ENCODE assay signal across 8 cellular contexts in the genomic region with DNA sequence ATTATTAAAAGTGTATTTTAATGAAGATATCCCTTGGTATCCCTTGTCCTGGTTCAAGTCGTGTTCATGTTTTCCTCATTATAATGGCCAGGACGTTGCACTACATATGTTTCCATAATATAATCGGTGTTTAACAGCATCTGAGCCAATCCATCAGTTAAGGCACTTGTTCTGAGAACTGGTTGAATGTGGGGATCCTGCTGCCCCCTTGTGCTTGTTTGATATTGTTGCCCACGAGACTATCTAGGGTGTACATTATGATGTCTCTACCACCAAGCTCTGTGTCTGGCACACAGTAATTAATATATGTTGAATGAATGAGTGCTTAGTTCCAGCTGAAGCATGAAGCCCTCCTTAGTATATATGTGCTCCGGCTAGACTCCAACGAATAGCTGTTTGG.
DNase-seq lines count a peak whose midpoint lies in the region; ATAC-seq and TF ChIP-seq lines count a peak whose summit lies in the region.

No MANE protein-coding gene starts in this region.

- H3K9me3 ChIP-seq in esophagus squamous epithelium (no peaks in the 10 kb centered on the region), gastrocnemius medialis (no peaks in the 10 kb centered on the region)

- intact Hi-C loops in esophagus squamous epithelium (cut with DNase I) (no loop called here), gastrocnemius medialis (cut with DNase I; ENCODE audit: low total_unique reads) (no loop called here)

- 35 to 39% methylated on average over 6 of the region's 6 CpGs for WGBS in esophagus squamous epithelium, 2 donors

- peak; percentile 15 to 62 (median 26) for TF ChIP-seq CTCF in esophagus squamous epithelium (IDR thresholded peaks at IDR 0.05)
- peak in 4 of 5 experiments; percentile 15 to 52 (median 30) for TF ChIP-seq CTCF in gastrocnemius medialis (IDR thresholded peaks at IDR 0.05 in 4 of 5, conservative IDR thresholded peaks at IDR 0.05 in 1 of 5)

- no peak overlapping the region for H3K4me3 ChIP-seq in esophagus squamous epithelium
- H3K4me3 ChIP-seq in gastrocnemius medialis: no peak overlapping the region

- TF ChIP-seq POLR2A in esophagus squamous epithelium (IDR thresholded peaks at IDR 0.05): no peak
- no peak for TF ChIP-seq POLR2A in gastrocnemius medialis (IDR thresholded peaks at IDR 0.05)

- H3K27ac ChIP-seq in esophagus squamous epithelium (no peak overlapping the region), gastrocnemius medialis (no peak overlapping the region)

- H3K27me3 ChIP-seq in esophagus squamous epithelium (peaks cover 0 to 5% (median 0%) of the 10 kb centered on the region in 4 donors), gastrocnemius medialis (no peaks in the 10 kb centered on the region)

- no peaks in the 10 kb centered on the region for H3K4me1 ChIP-seq in esophagus squamous epithelium
- no peaks in the 10 kb centered on the region for H3K4me1 ChIP-seq in gastrocnemius medialis

- H3K36me3 ChIP-seq in esophagus squamous epithelium (no peaks in the 10 kb centered on the region), gastrocnemius medialis (no peaks in the 10 kb centered on the region)

- in situ Hi-C loops in gastrocnemius medialis (cut with MboI; ENCODE audit: low sequenced_read_pairs in 4 of 4): loop anchor here in 3 of 4 donors (5.0 to 10.0 kb wide), 2 partner anchors 199 to 201 kb away; no protein-coding TSS in a partner anchor

- DNase-seq in SIG-M5 treated with dmso at 0.1 percent for 504 hours (lab: John Stamatoyannopoulos, UW; ENCODE audit: unreplicated experiment) (peak; percentile 55), SIG-M5 (lab: John Stamatoyannopoulos, UW) (no peak), NCI-H774 (lab: John Stamatoyannopoulos, UW) (peak; percentile 23), esophagus squamous epithelium (lab: John Stamatoyannopoulos, UW) (no peak), gastrocnemius medialis (peak in 1 of 2 donors; percentile 10), NCI-H2029 treated with DMSO at 0.1 percent for 48 hours (lab: John Stamatoyannopoulos, UW) (no peak)

- ATAC-seq in HG02678 (IDR thresholded peaks at IDR 0.05; ENCODE audit: unreplicated experiment): peak; percentile 77
- ATAC-seq in gastrocnemius medialis: no peak
- no peak for ATAC-seq in GM19467 (IDR thresholded peaks at IDR 0.05; ENCODE audit: unreplicated experiment)

Comparison
In these comparisons a context has a peak if more than half of its experiments do, and no peak if none do; other contexts are left out.
1. DNase-seq: peak in SIG-M5 treated with dmso at 0.1 percent for 504 hours (single experiment) and NCI-H774 (single experiment); none in SIG-M5 (single experiment), esophagus squamous epithelium (single experiment) and NCI-H2029 treated with DMSO at 0.1 percent for 48 hours (single experiment).